ENCODE assay signal across 1 cellular context in the genomic region with DNA sequence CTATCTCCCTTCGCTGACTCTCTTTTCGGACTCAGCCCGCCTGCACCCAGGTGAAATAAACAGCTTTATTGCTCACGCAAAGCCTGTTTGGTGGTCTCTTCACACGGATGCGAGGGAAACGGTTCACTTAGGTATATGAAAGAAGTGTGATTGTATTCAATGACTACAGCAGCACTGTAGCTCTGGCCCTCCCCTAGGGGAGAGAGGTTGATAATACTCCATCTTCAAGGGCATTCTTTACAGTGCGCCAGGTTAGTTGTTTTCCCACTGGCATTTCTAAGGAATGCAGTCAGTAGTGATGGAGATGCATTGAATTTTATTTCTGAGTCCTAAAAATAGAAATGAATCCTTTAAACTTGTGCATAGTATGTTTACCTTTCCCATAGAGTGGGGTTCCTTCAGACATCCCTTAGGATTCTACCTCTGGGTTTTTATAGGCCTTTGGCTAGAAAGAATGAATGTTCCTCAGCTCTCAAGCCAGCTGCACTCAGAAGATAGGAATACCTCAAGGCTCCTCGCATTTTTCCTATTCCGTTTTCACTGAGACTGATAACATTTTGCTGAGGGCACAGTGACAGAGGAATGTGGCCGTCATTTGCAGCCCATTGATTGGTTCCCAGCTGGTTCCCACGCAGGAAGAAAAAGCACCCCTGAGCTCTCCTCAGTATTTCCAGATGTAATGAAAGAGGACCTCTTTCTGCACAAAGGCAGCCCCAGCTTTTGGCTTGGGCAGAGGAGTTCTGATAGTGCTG.
TF ChIP-seq lines count a peak whose summit lies in the region.

No MANE protein-coding gene starts in this region.

TF ChIP-seq in H1, 55 proteins besides CTCF, POLR2A, EP300 and RAD21 (continued from another document):
- TF ChIP-seq BCL11A (IDR thresholded peaks at IDR 0.05; ENCODE audit: low read depth in 2 of 2, low read length in 2 of 2): no peak
- no peak for TF ChIP-seq YY1 (IDR thresholded peaks at IDR 0.05; ENCODE audit: low read depth, low read length)
- no peak for TF ChIP-seq TAF7 (optimal IDR thresholded peaks at IDR 0.05; ENCODE audit: borderline replicate concordance, low read depth, low read length)
- TF ChIP-seq SUZ12 (IDR thresholded peaks at IDR 0.05; ENCODE audit: low read length): no peak
